Comparison of ENCODE assay signal across 1 cellular context in the genomic region with DNA sequence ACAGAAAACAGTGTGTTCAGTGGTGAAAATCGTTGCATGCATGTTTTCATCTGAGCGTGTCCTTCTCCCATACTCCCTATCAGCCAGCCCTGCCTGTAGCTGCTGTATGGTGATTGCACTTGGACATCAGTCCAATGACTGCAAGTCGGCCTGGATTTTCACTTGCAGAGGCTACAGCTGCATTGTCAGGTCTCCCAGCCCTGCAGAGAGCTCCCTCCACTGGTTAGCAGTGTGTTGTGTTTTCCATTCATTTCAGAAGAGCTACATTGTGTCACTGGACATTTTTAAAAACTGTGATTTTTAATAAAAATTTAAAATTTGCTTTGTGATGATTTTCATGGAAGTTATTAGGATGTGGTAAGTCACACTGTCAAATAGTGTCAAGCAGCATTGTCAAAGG.
TF ChIP-seq lines count a peak whose summit lies in the region.

No MANE protein-coding gene starts in this region.

TF ChIP-seq in GM23338, 12 proteins besides CTCF, POLR2A, EP300 and RAD21 (continued from another document):
- TF ChIP-seq, protein P1, sequence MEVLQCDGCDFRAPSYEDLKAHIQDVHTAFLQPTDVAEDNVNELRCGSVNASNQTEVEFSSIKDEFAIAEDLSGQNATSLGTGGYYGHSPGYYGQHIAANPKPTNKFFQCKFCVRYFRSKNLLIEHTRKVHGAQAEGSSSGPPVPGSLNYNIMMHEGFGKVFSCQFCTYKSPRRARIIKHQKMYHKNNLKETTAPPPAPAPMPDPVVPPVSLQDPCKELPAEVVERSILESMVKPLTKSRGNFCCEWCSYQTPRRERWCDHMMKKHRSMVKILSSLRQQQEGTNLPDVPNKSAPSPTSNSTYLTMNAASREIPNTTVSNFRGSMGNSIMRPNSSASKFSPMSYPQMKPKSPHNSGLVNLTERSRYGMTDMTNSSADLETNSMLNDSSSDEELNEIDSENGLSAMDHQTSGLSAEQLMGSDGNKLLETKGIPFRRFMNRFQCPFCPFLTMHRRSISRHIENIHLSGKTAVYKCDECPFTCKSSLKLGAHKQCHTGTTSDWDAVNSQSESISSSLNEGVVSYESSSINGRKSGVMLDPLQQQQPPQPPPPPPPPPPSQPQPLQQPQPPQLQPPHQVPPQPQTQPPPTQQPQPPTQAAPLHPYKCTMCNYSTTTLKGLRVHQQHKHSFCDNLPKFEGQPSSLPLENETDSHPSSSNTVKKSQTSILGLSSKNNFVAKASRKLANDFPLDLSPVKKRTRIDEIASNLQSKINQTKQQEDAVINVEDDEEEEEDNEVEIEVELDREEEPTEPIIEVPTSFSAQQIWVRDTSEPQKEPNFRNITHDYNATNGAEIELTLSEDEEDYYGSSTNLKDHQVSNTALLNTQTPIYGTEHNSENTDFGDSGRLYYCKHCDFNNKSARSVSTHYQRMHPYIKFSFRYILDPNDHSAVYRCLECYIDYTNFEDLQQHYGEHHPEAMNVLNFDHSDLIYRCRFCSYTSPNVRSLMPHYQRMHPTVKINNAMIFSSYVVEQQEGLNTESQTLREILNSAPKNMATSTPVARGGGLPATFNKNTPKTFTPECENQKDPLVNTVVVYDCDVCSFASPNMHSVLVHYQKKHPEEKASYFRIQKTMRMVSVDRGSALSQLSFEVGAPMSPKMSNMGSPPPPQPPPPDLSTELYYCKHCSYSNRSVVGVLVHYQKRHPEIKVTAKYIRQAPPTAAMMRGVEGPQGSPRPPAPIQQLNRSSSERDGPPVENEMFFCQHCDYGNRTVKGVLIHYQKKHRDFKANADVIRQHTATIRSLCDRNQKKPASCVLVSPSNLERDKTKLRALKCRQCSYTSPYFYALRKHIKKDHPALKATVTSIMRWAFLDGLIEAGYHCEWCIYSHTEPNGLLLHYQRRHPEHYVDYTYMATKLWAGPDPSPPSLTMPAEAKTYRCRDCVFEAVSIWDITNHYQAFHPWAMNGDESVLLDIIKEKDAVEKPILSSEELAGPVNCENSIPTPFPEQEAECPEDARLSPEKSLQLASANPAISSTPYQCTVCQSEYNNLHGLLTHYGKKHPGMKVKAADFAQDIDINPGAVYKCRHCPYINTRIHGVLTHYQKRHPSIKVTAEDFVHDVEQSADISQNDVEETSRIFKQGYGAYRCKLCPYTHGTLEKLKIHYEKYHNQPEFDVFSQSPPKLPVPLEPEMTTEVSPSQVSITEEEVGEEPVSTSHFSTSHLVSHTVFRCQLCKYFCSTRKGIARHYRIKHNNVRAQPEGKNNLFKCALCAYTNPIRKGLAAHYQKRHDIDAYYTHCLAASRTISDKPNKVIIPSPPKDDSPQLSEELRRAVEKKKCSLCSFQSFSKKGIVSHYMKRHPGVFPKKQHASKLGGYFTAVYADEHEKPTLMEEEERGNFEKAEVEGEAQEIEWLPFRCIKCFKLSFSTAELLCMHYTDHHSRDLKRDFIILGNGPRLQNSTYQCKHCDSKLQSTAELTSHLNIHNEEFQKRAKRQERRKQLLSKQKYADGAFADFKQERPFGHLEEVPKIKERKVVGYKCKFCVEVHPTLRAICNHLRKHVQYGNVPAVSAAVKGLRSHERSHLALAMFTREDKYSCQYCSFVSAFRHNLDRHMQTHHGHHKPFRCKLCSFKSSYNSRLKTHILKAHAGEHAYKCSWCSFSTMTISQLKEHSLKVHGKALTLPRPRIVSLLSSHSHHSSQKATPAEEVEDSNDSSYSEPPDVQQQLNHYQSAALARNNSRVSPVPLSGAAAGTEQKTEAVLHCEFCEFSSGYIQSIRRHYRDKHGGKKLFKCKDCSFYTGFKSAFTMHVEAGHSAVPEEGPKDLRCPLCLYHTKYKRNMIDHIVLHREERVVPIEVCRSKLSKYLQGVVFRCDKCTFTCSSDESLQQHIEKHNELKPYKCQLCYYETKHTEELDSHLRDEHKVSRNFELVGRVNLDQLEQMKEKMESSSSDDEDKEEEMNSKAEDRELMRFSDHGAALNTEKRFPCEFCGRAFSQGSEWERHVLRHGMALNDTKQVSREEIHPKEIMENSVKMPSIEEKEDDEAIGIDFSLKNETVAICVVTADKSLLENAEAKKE (CRISPR knock-in tag; IDR thresholded peaks at IDR 0.05), result no peak
- TF ChIP-seq CREB1 (CRISPR knock-in tag; IDR thresholded peaks at IDR 0.05; ENCODE audit: low read depth), result no peak
- no peak for TF ChIP-seq STAT1 (IDR thresholded peaks at IDR 0.05; ENCODE audit: unreplicated experiment)
- TF ChIP-seq ZNF114 (CRISPR knock-in tag; IDR thresholded peaks at IDR 0.05), result no peak
- TF ChIP-seq POLR2AphosphoS5 (IDR thresholded peaks at IDR 0.05; ENCODE audit: low read depth), result no peak
- TF ChIP-seq NANOG (IDR thresholded peaks at IDR 0.05; ENCODE audit: borderline replicate concordance), result no peak
